Comparison of ENCODE assay signal across 7 cellular contexts in the genomic region with DNA sequence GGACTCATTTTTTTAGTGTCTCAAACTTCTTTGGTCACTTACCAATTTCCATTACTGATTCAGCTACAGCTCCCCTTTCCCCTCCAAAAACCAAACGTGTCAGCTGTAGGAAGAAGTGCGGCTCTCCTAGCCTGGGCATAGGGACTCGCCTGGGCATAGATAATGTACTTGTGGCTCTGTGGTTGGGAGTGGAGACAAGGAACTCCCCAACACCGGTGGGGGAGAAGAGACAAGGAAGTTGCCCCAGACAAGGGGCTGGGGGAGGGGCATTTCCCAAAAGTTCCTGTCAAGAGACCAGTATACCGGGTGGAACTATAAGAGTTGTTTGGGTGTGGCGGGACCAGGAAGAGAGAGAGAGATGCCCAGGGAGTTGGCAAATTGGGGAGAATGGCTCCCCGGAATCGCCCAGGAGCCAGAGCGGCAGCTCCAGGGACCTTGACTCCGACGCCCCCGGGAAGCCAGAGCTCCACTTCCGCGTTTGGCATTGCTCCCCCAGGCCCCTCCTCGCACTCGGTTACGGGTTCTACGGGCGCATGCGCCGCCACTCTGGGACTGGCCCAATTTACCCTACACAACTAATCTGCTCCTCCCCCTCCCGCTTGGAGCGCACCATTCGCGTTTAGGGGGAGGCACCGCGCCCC. TPM values are rescaled to one million over a fixed set of nuclear protein-coding genes. Genes with fewer than 3 reads are reported as not detected.
A peak's percentile ranks its signal among the peaks of the same experiment; 100 is the strongest.
DNase-seq lines count a peak whose midpoint lies in the region; ATAC-seq and TF ChIP-seq lines count a peak whose summit lies in the region.

No MANE protein-coding gene starts in this region.

- peak overlapping the region; percentile 97 to 98 (median 98) for H3K27ac ChIP-seq in sigmoid colon

- H3K27me3 Mint-ChIP-seq in T-cell = no peaks in the 10 kb centered on the region

- DNase-seq in NCI-H1436 treated with DMSO at 0.1 percent for 48 hours (lab: John Stamatoyannopoulos, UW) (peak; percentile 87), T-cell (peak in 29 of 34 experiments; percentile 90 to 96 (median 93)), astrocyte of the spinal cord (ENCODE audit: low read depth, low spot score) (peak; percentile 98), iPS DF 19.7 (ENCODE audit: low read depth, low spot score) (peak; percentile 77), sigmoid colon (peak; percentile 99)

- H3K27ac Mint-ChIP-seq in T-cell = peak overlapping the region; percentile 99

- TF ChIP-seq EP300 in sigmoid colon (IDR thresholded peaks at IDR 0.05) = no peak

- intact Hi-C loops in sigmoid colon (cut with DNase I) = loop anchor here (5.0 to 10.0 kb wide), 2 partner anchors 196 to 819 kb away; a partner anchor contains a TSS

- no peaks in the 10 kb centered on the region for H3K36me3 Mint-ChIP-seq in T-cell

- POLR2A ChIA-PET in T-cell (lab: Charles Lee) = interaction anchor here (0.5 to 2.1 kb wide), 12 partner anchors 8 to 553 kb away, joined by 3 to 10 read pairs (median 4); no protein-coding TSS in a partner anchor

- H3K4me3 Mint-ChIP-seq in T-cell = peak overlapping the region; percentile 94 to 99 (median 98)

- TF ChIP-seq CTCF in astrocyte of the spinal cord (IDR thresholded peaks at IDR 0.05; ENCODE audit: low read depth, low read length) = no peak
- TF ChIP-seq CTCF in sigmoid colon (IDR thresholded peaks at IDR 0.05) = no peak

- peaks cover 0 to 43% (median 41%) of the 10 kb centered on the region in 4 donors for H3K4me1 ChIP-seq in sigmoid colon

- 0 to 1% methylated on average over 27 of the region's 27 CpGs for whole genome bisulfite sequencing in sigmoid colon, 2 donors

- H3K27me3 ChIP-seq in sigmoid colon = no peaks in the 10 kb centered on the region

- peak; percentile 71 to 79 for TF ChIP-seq POLR2A in sigmoid colon (IDR thresholded peaks at IDR 0.05)

- no peaks in the 10 kb centered on the region for H3K9me3 Mint-ChIP-seq in T-cell

- no peaks in the 10 kb centered on the region for H3K9me3 ChIP-seq in sigmoid colon

- H3K36me3 ChIP-seq in sigmoid colon = no peaks in the 10 kb centered on the region

- peaks cover 52 to 56% (median 53%) of the 10 kb centered on the region in 3 donors for H3K4me1 Mint-ChIP-seq in T-cell

- in situ Hi-C loops in astrocyte of the spinal cord (cut with HindIII; ENCODE audit: low sequenced_read_pairs) = no loop called here

- ATAC-seq in GM18498 (IDR thresholded peaks at IDR 0.05; ENCODE audit: unreplicated experiment) (peak; percentile 73), HG02763 (IDR thresholded peaks at IDR 0.05; ENCODE audit: unreplicated experiment) (peak; percentile 63), T-cell (replicated peaks in 1 of 4) (peak; percentile 80 to 88 (median 82))

- peak overlapping the region; percentile 59 for H3K4me3 ChIP-seq in astrocyte of the spinal cord (ENCODE audit: low read depth, low read length)
- H3K4me3 ChIP-seq in sigmoid colon = peak overlapping the region; percentile 88 to 94 (median 93)

- CTCF ChIA-PET in T-cell (lab: Charles Lee) = interaction anchor here (0.5 to 1.1 kb wide), 5 partner anchors 8 to 119 kb away, joined by 3 read pairs; no protein-coding TSS in a partner anchor

RNA-seq across cellular contexts. Expression of a gene that starts 0.9 kb away (rescaled TPM):
- total RNA-seq in T-cell = 10 to 100 TPM; 35.6 to 59.3 (median 36.4) TPM
- 10 to 100 TPM; 34.4 to 54.8 (median 40.2) TPM for total RNA-seq in sigmoid colon
- 10 to 100 TPM; 32.4 to 44.5 (median 38.6) TPM for polyA plus RNA-seq in sigmoid colon

Comparison
In these comparisons a context has a peak if more than half of its experiments do, and no peak if none do; other contexts are left out.
1. Peak in every context shown above with its lines: DNase-seq, ATAC-seq, H3K4me3 ChIP-seq and H3K27ac ChIP-seq.